9 cellular contexts compared by ENCODE assay signal in genomic region chr6:13427838-13428527, GRCh38. TPM values are rescaled to one million over a fixed set of nuclear protein-coding genes. Genes with fewer than 3 reads are reported as not detected.
A peak's percentile ranks its signal among the peaks of the same experiment; 100 is the strongest.
DNase-seq lines count a peak whose midpoint lies in the region; ATAC-seq and TF ChIP-seq lines count a peak whose summit lies in the region.
"Had no signal": no experiment of that assay in that cellular context is flagged by ENCODE, and none has a peak within 500 bp of the region (broad histone marks: within the 10 kb centered on the region; RNA-seq: fewer than 3 reads in every experiment).

No MANE protein-coding gene starts in this region.

- no peak overlapping the region for H3K4me3 ChIP-seq in esophagus squamous epithelium
- H3K4me3 ChIP-seq: ascending aorta had no signal

- no peaks in the 10 kb centered on the region for H3K9me3 ChIP-seq in esophagus squamous epithelium
- H3K9me3 ChIP-seq: ascending aorta had no signal

- TF ChIP-seq CTCF in esophagus squamous epithelium (IDR thresholded peaks at IDR 0.05) = peak in 1 of 6 experiments; percentile 14

- WGBS in esophagus squamous epithelium, 2 donors = 61 to 62% methylated on average over 16 to 20 of the region's 24 CpGs

- H3K4me1 ChIP-seq in esophagus squamous epithelium = peaks cover 13 to 94% (median 38%) of the 10 kb centered on the region in 3 donors

- no peaks in the 10 kb centered on the region for H3K27me3 ChIP-seq in esophagus squamous epithelium
- H3K27me3 ChIP-seq: ascending aorta had no signal

- TF ChIP-seq POLR2A in esophagus squamous epithelium (IDR thresholded peaks at IDR 0.05) = no peak

- DNase-seq in NCI-H510A treated with DMSO at 0.1 percent for 48 hours (lab: John Stamatoyannopoulos, UW) = peak; percentile 20
- no peak for DNase-seq in NCI-H510A (lab: John Stamatoyannopoulos, UW)
- peak; percentile 59 for DNase-seq in activated CD4-positive, alpha-beta T cell treated with anti-CD3 and anti-CD28 coated beads, Interleukin-2, amount 50 U/mL, for 1 hour
- DNase-seq in esophagus squamous epithelium (lab: John Stamatoyannopoulos, UW) = peak; percentile 9
- peak; percentile 50 to 57 (median 53) for DNase-seq in stimulated activated CD4-positive, alpha-beta T cell treated with anti-CD3 and anti-CD28 coated beads, TNF-alpha, amount 100 ng/mL, for 4 hours (ENCODE audit: low read depth in 3 of 3)
- DNase-seq in NCI-H524 treated with DMSO at 0.1 percent for 48 hours (lab: John Stamatoyannopoulos, UW) = no peak
- DNase-seq in NCI-H2029 treated with DMSO at 0.1 percent for 48 hours (lab: John Stamatoyannopoulos, UW) = no peak

- H3K27ac ChIP-seq in esophagus squamous epithelium = peak overlapping the region in 3 of 4 donors; percentile 58 to 70 (median 69)

- ATAC-seq in HG03280 (IDR thresholded peaks at IDR 0.05; ENCODE audit: unreplicated experiment) = peak; percentile 77

- intact Hi-C loops in esophagus squamous epithelium (cut with DNase I) = no loop called here

- no peaks in the 10 kb centered on the region for H3K36me3 ChIP-seq in esophagus squamous epithelium
- H3K36me3 ChIP-seq: ascending aorta had no signal

RNA-seq across cellular contexts. Expression of gene GFOD1, which starts 59.4 kb away (rescaled TPM):
- 10 to 100 TPM; 16.1 to 30.7 (median 22.9) TPM for total RNA-seq in esophagus squamous epithelium

Comparison
In these comparisons a context has a peak if more than half of its experiments do, and no peak if none do; other contexts are left out.
1. DNase-seq: peak in NCI-H510A treated with DMSO at 0.1 percent for 48 hours (single experiment), activated CD4-positive, alpha-beta T cell treated with anti-CD3 and anti-CD28 coated beads, Interleukin-2, amount 50 U/mL, for 1 hour (single experiment), esophagus squamous epithelium (single experiment) and stimulated activated CD4-positive, alpha-beta T cell treated with anti-CD3 and anti-CD28 coated beads, TNF-alpha, amount 100 ng/mL, for 4 hours (3 of 3); none in NCI-H510A (single experiment), NCI-H524 treated with DMSO at 0.1 percent for 48 hours (single experiment) and NCI-H2029 treated with DMSO at 0.1 percent for 48 hours (single experiment).